ENCODE assay signal across 1 cellular context in the genomic region with DNA sequence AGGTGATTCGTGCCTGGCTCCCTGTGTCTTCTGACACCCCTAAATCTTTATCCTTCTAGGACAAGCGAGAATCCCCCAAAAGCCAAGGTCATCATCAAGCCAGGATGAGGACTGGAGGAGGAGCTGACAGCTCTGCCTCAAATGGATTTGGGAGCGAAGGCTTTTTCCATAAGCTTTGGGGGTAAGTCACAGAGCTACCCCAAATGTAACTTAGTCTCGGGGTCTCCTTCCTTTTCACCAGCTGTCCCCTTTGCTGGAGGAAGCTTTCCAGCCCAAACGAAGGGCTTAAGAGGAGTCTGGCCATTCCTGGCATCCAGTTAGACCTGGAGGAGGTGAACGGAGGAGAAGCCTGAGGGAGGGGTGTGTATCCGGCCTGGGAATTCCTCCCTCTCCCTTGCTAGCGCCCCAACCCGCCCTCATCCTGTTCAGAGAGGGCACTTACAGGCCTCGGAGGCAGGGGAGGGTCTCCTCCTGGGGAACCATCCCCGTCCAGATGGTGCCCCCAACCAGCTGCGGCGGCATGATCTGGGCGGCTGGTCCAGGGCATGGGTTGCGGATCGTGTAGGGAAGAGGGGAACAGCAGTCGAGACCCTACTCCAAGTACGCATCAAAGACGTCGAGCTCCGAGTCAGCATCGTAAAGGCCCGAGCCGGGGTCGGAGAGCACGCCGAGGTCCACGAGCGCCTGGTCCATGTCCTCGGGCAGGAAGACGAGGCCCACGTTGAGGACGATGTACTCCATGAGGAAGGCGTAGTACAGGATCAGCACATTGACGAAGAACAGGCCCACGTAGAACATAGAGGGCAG.
TF ChIP-seq lines count a peak whose summit lies in the region.

No MANE protein-coding gene starts in this region.

TF ChIP-seq in HepG2, 621 proteins besides CTCF, POLR2A, EP300 and RAD21 (continued from another document and continues in another):
- TF ChIP-seq ZZZ3 (CRISPR knock-in tag; IDR thresholded peaks at IDR 0.05; ENCODE audit: borderline replicate concordance): peak; percentile 61; the same call in 1 of the 2 replicates
- TF ChIP-seq TEAD2 (CRISPR knock-in tag; IDR thresholded peaks at IDR 0.05): 0 out of 2 replicates have a peak, but pooled peaks have one; percentile 53
- TF ChIP-seq REL (CRISPR knock-in tag; conservative IDR thresholded peaks at IDR 0.05): no peak
- TF ChIP-seq ZNF230 (CRISPR knock-in tag; IDR thresholded peaks at IDR 0.05): 0 out of 2 replicates have a peak, but pooled peaks have one; percentile 43
- TF ChIP-seq ZNF615 (CRISPR knock-in tag; IDR thresholded peaks at IDR 0.05; ENCODE audit: borderline replicate concordance): no peak
- TF ChIP-seq PHF8 (CRISPR knock-in tag; IDR thresholded peaks at IDR 0.05): peak; percentile 16; the same call in 1 of the 2 replicates
- TF ChIP-seq ZNF891 (CRISPR knock-in tag; IDR thresholded peaks at IDR 0.05): peak; percentile 59
- TF ChIP-seq U2AF2 (IDR thresholded peaks at IDR 0.05; ENCODE audit: low read depth, low read length): no peak
- TF ChIP-seq GFI1 (CRISPR knock-in tag; IDR thresholded peaks at IDR 0.05; ENCODE audit: borderline replicate concordance): no peak
- TF ChIP-seq, protein P1, sequence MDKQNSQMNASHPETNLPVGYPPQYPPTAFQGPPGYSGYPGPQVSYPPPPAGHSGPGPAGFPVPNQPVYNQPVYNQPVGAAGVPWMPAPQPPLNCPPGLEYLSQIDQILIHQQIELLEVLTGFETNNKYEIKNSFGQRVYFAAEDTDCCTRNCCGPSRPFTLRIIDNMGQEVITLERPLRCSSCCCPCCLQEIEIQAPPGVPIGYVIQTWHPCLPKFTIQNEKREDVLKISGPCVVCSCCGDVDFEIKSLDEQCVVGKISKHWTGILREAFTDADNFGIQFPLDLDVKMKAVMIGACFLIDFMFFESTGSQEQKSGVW (CRISPR knock-in tag; IDR thresholded peaks at IDR 0.05; ENCODE audit: borderline replicate concordance): peak; percentile 64; the same call in 1 of the 2 replicates
- TF ChIP-seq, protein P2, sequence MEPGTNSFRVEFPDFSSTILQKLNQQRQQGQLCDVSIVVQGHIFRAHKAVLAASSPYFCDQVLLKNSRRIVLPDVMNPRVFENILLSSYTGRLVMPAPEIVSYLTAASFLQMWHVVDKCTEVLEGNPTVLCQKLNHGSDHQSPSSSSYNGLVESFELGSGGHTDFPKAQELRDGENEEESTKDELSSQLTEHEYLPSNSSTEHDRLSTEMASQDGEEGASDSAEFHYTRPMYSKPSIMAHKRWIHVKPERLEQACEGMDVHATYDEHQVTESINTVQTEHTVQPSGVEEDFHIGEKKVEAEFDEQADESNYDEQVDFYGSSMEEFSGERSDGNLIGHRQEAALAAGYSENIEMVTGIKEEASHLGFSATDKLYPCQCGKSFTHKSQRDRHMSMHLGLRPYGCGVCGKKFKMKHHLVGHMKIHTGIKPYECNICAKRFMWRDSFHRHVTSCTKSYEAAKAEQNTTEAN (CRISPR knock-in tag; conservative IDR thresholded peaks at IDR 0.05): no peak
- 0 out of 2 replicates have a peak, but pooled peaks have one; percentile 12 for TF ChIP-seq TFDP2 (CRISPR knock-in tag; IDR thresholded peaks at IDR 0.05)
- peak; percentile 68; the same call in 1 of the 2 replicates for TF ChIP-seq MAF1 (CRISPR knock-in tag; IDR thresholded peaks at IDR 0.05; ENCODE audit: borderline replicate concordance)
- TF ChIP-seq ZNF761 (CRISPR knock-in tag; conservative IDR thresholded peaks at IDR 0.05): no peak
- TF ChIP-seq ZNF484 (CRISPR knock-in tag; IDR thresholded peaks at IDR 0.05; ENCODE audit: borderline replicate concordance, low read depth): no peak
- TF ChIP-seq ZSCAN25 (CRISPR knock-in tag; IDR thresholded peaks at IDR 0.05): no peak
- TF ChIP-seq ATF7 (IDR thresholded peaks at IDR 0.05): no peak
- TF ChIP-seq ATF7 (CRISPR knock-in tag; IDR thresholded peaks at IDR 0.05): no peak
- no peak for TF ChIP-seq CEBPZ (IDR thresholded peaks at IDR 0.05; ENCODE audit: low read length)
- TF ChIP-seq, protein P3, sequence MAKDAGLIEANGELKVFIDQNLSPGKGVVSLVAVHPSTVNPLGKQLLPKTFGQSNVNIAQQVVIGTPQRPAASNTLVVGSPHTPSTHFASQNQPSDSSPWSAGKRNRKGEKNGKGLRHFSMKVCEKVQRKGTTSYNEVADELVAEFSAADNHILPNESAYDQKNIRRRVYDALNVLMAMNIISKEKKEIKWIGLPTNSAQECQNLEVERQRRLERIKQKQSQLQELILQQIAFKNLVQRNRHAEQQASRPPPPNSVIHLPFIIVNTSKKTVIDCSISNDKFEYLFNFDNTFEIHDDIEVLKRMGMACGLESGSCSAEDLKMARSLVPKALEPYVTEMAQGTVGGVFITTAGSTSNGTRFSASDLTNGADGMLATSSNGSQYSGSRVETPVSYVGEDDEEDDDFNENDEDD (CRISPR knock-in tag; IDR thresholded peaks at IDR 0.05; ENCODE audit: borderline replicate concordance): peak; percentile 60; the same call in 1 of the 2 replicates
- no peak for TF ChIP-seq RBAK (CRISPR knock-in tag; IDR thresholded peaks at IDR 0.05)
- TF ChIP-seq NRL (CRISPR knock-in tag; IDR thresholded peaks at IDR 0.05; ENCODE audit: borderline replicate concordance): peak; percentile 62; the same call in 1 of the 2 replicates
- TF ChIP-seq, protein P4, sequence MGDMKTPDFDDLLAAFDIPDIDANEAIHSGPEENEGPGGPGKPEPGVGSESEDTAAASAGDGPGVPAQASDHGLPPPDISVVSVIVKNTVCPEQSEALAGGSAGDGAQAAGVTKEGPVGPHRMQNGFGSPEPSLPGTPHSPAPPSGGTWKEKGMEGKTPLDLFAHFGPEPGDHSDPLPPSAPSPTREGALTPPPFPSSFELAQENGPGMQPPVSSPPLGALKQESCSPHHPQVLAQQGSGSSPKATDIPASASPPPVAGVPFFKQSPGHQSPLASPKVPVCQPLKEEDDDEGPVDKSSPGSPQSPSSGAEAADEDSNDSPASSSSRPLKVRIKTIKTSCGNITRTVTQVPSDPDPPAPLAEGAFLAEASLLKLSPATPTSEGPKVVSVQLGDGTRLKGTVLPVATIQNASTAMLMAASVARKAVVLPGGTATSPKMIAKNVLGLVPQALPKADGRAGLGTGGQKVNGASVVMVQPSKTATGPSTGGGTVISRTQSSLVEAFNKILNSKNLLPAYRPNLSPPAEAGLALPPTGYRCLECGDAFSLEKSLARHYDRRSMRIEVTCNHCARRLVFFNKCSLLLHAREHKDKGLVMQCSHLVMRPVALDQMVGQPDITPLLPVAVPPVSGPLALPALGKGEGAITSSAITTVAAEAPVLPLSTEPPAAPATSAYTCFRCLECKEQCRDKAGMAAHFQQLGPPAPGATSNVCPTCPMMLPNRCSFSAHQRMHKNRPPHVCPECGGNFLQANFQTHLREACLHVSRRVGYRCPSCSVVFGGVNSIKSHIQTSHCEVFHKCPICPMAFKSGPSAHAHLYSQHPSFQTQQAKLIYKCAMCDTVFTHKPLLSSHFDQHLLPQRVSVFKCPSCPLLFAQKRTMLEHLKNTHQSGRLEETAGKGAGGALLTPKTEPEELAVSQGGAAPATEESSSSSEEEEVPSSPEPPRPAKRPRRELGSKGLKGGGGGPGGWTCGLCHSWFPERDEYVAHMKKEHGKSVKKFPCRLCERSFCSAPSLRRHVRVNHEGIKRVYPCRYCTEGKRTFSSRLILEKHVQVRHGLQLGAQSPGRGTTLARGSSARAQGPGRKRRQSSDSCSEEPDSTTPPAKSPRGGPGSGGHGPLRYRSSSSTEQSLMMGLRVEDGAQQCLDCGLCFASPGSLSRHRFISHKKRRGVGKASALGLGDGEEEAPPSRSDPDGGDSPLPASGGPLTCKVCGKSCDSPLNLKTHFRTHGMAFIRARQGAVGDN (CRISPR knock-in tag; IDR thresholded peaks at IDR 0.05): peak; percentile 87
- no peak for TF ChIP-seq ZNF253 (CRISPR knock-in tag; IDR thresholded peaks at IDR 0.05; ENCODE audit: borderline replicate concordance)
- 0 out of 2 replicates have a peak, but pooled peaks have one; percentile 38 for TF ChIP-seq ZNF567 (CRISPR knock-in tag; IDR thresholded peaks at IDR 0.05; ENCODE audit: borderline replicate concordance)
- TF ChIP-seq MYC (CRISPR knock-in tag; IDR thresholded peaks at IDR 0.05; ENCODE audit: borderline replicate concordance): peak; percentile 58; the same call in 1 of the 2 replicates
- no peak for TF ChIP-seq ZNF776 (CRISPR knock-in tag; IDR thresholded peaks at IDR 0.05)
- TF ChIP-seq ZNF432 (CRISPR knock-in tag; IDR thresholded peaks at IDR 0.05; ENCODE audit: borderline replicate concordance): 0 out of 2 replicates have a peak, but pooled peaks have one; percentile 41
- TF ChIP-seq HOXA3 (CRISPR knock-in tag; IDR thresholded peaks at IDR 0.05): peak; percentile 52
- TF ChIP-seq ZKSCAN5 (CRISPR knock-in tag; IDR thresholded peaks at IDR 0.05): no peak; the same call in 1 of the 2 replicates
- TF ChIP-seq RAD51 (IDR thresholded peaks at IDR 0.05; ENCODE audit: borderline replicate concordance): no peak
- 0 out of 2 replicates have a peak, but pooled peaks have one; percentile 5 for TF ChIP-seq SMAD9 (CRISPR knock-in tag; IDR thresholded peaks at IDR 0.05)
- peak; percentile 38; the same call in 1 of the 2 replicates for TF ChIP-seq SRY (CRISPR knock-in tag; IDR thresholded peaks at IDR 0.05)
- TF ChIP-seq IRF2 (CRISPR knock-in tag; IDR thresholded peaks at IDR 0.05): no peak
- TF ChIP-seq ZNF333 (CRISPR knock-in tag; IDR thresholded peaks at IDR 0.05; ENCODE audit: borderline replicate concordance): no peak
- TF ChIP-seq GZF1 (CRISPR knock-in tag; IDR thresholded peaks at IDR 0.05): no peak
- no peak for TF ChIP-seq PCBP2 (optimal IDR thresholded peaks at IDR 0.05; ENCODE audit: low read depth, low read length, poor library complexity, severe bottlenecking)
- TF ChIP-seq ZNF737 (CRISPR knock-in tag; IDR thresholded peaks at IDR 0.05; ENCODE audit: borderline replicate concordance): 0 out of 2 replicates have a peak, but pooled peaks have one; percentile 84
- TF ChIP-seq SALL2 (CRISPR knock-in tag; IDR thresholded peaks at IDR 0.05): peak; percentile 80
- TF ChIP-seq, protein P5, sequence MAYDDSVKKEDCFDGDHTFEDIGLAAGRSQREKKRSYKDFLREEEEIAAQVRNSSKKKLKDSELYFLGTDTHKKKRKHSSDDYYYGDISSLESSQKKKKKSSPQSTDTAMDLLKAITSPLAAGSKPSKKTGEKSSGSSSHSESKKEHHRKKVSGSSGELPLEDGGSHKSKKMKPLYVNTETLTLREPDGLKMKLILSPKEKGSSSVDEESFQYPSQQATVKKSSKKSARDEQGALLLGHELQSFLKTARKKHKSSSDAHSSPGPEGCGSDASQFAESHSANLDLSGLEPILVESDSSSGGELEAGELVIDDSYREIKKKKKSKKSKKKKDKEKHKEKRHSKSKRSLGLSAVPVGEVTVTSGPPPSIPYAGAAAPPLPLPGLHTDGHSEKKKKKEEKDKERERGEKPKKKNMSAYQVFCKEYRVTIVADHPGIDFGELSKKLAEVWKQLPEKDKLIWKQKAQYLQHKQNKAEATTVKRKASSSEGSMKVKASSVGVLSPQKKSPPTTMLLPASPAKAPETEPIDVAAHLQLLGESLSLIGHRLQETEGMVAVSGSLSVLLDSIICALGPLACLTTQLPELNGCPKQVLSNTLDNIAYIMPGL (CRISPR knock-in tag; IDR thresholded peaks at IDR 0.05; ENCODE audit: borderline replicate concordance in 1 of 2, low read depth in 1 of 2): 0 out of 4 replicates have a peak, but pooled peaks of 1 of the 2 experiments have one; percentile 12
- TF ChIP-seq HINFP (CRISPR knock-in tag; IDR thresholded peaks at IDR 0.05; ENCODE audit: low read depth): 0 out of 2 replicates have a peak, but pooled peaks have one; percentile 49
